8 cellular contexts compared by ENCODE assay signal in the genomic region with DNA sequence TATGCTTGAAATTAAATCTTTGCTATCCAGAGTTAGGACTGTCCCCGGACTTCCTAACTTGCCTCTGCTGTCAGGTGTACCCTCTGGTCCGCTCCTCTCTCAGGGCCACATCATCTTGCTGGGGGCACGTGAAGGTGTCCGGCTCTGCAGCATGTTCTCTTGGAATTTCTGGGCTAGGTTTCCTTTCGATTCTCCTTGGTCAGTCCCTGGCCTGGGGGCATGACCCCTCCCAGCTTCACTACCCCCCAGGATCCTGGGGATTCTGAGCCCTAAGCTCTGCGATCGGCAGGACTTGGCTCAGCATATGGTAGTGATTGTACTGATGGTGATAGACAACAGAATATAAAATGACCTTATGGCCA. TPM values are rescaled to one million over a fixed set of nuclear protein-coding genes. Genes with fewer than 3 reads are reported as not detected.
DNase-seq lines count a peak whose midpoint lies in the region; ATAC-seq, FAIRE-seq and TF ChIP-seq lines count a peak whose summit lies in the region.

No MANE protein-coding gene starts in this region.

- POLR2A ChIA-PET in activated CD4-positive, alpha-beta T cell treated with anti-CD3 and anti-CD28 coated beads for 36 hours (lab: Charles Lee): no interaction called here

- peaks cover 2% of the 10 kb centered on the region for H3K36me3 Mint-ChIP-seq in activated CD4-positive, alpha-beta T cell treated with anti-CD3 and anti-CD28 coated beads for 36 hours (ENCODE audit: low read depth)
- peaks cover 2 to 12% of the 10 kb centered on the region in 2 donors for H3K36me3 Mint-ChIP-seq in activated naive CD4-positive, alpha-beta T cell treated with anti-CD3 and anti-CD28 coated beads, Interleukin-2, amount 50 U/mL, for 72 hours

- FAIRE-seq in keratinocyte (lab: Jason Lieb, UNC): no peak

- H3K4me2 ChIP-seq in keratinocyte (ENCODE audit: control insufficient read depth, extremely low read depth, insufficient read depth, low read depth, low read length): peak overlapping the region; percentile 90

- no peaks in the 10 kb centered on the region for H3K27me3 Mint-ChIP-seq in activated CD4-positive, alpha-beta T cell treated with anti-CD3 and anti-CD28 coated beads for 36 hours

- ATAC-seq in activated CD4-positive, alpha-beta T cell treated with anti-CD3 and anti-CD28 coated beads for 36 hours: no peak
- no peak for ATAC-seq in activated naive CD4-positive, alpha-beta T cell treated with anti-CD3 and anti-CD28 coated beads, Interleukin-2, amount 50 U/mL, for 72 hours
- ATAC-seq in GM19455 (IDR thresholded peaks at IDR 0.05; ENCODE audit: unreplicated experiment): no peak

- H3K79me2 ChIP-seq in keratinocyte (ENCODE audit: control insufficient read depth, insufficient read depth, low read length): no peaks in the 10 kb centered on the region

- H3K36me3 ChIP-seq in keratinocyte (ENCODE audit: control insufficient read depth in 2 of 2, extremely low read depth in 1 of 2, insufficient read depth in 2 of 2, low read length in 2 of 2) (peaks cover 1 to 3% of the 10 kb centered on the region in 2 experiments), suprapubic skin (no peaks in the 10 kb centered on the region)

- H3K27ac Mint-ChIP-seq in activated CD4-positive, alpha-beta T cell treated with anti-CD3 and anti-CD28 coated beads for 36 hours: peak overlapping the region; percentile 89
- peak overlapping the region; percentile 85 to 95 for H3K27ac Mint-ChIP-seq in activated naive CD4-positive, alpha-beta T cell treated with anti-CD3 and anti-CD28 coated beads, Interleukin-2, amount 50 U/mL, for 72 hours

- H2AFZ ChIP-seq in keratinocyte (ENCODE audit: control insufficient read depth, low read length): no peak overlapping the region

- no peaks in the 10 kb centered on the region for H3K27me3 ChIP-seq in keratinocyte (ENCODE audit: control insufficient read depth, extremely low read depth, insufficient read depth, low read length)
- no peaks in the 10 kb centered on the region for H3K27me3 ChIP-seq in suprapubic skin

- intact Hi-C loops in activated CD4-positive, alpha-beta T cell treated with anti-CD3 and anti-CD28 coated beads for 36 hours (cut with DNase I, micrococcal nuclease): loop anchor here (1.0 to 10.0 kb wide), 8 partner anchors 44 to 988 kb away; partner anchors contain the start of genes CEBPG (in 1 of the 2), KCTD15 (in 1 of the 2), LSM14A (in 1 of the 2) and PDCD2L (in 1 of the 2)

- H3K9me3 ChIP-seq in keratinocyte (ENCODE audit: control insufficient read depth, low read depth, low read length) (no peaks in the 10 kb centered on the region), suprapubic skin (no peaks in the 10 kb centered on the region)

- H3K27ac ChIP-seq in keratinocyte (ENCODE audit: control insufficient read depth, insufficient read depth, low read length): peak overlapping the region; percentile 65
- peak overlapping the region; percentile 68 for H3K27ac ChIP-seq in suprapubic skin

- TF ChIP-seq POLR2A in suprapubic skin (IDR thresholded peaks at IDR 0.05): no peak

- H4K20me1 ChIP-seq in keratinocyte (ENCODE audit: control insufficient read depth, extremely low read depth, insufficient read depth, low read length): no peaks in the 10 kb centered on the region

- no peak for TF ChIP-seq CTCF in keratinocyte (optimal IDR thresholded peaks at IDR 0.05 in 1 of 3, IDR thresholded peaks at IDR 0.05 in 1 of 3, conservative IDR thresholded peaks at IDR 0.05 in 1 of 3; ENCODE audit: extremely low read depth in 1 of 3, insufficient read depth in 2 of 3, low read length in 3 of 3)
- no peak for TF ChIP-seq CTCF in suprapubic skin (IDR thresholded peaks at IDR 0.05)

- DNase-seq in activated CD4-positive, alpha-beta T cell treated with anti-CD3 and anti-CD28 coated beads for 36 hours: no peak
- no peak for DNase-seq in activated CD4-positive, alpha-beta T cell treated with anti-CD3 and anti-CD28 coated beads for 48 hours
- DNase-seq in activated naive CD4-positive, alpha-beta T cell treated with anti-CD3 and anti-CD28 coated beads, Interleukin-2, amount 50 U/mL, for 72 hours (ENCODE audit: low spot score in 2 of 2): no peak
- no peak for DNase-seq in keratinocyte (ENCODE audit: low read depth, low spot score)
- DNase-seq in suprapubic skin (ENCODE audit: low spot score in 2 of 2): no peak
- no peak for DNase-seq in activated CD4-positive, alpha-beta T cell treated with anti-CD3 and anti-CD28 coated beads, Interleukin-2, amount 50 U/mL, for 1 hour
- no peak for DNase-seq in AG20443 (ENCODE audit: low spot score)

- TF ChIP-seq EP300 in suprapubic skin (IDR thresholded peaks at IDR 0.05): no peak

- CTCF ChIA-PET in activated CD4-positive, alpha-beta T cell treated with anti-CD3 and anti-CD28 coated beads for 36 hours (lab: Charles Lee): interaction anchor here (0.6 to 3.6 kb wide), 6 partner anchors 9 to 551 kb away, joined by 3 to 29 read pairs (median 4); no protein-coding TSS in a partner anchor

- H3K4me3 Mint-ChIP-seq in activated CD4-positive, alpha-beta T cell treated with anti-CD3 and anti-CD28 coated beads for 36 hours: peak overlapping the region; percentile 77

- dilution Hi-C loops in keratinocyte (cut with MboI; ENCODE audit: extremely low pct_ligation_motif_present, low sequenced_read_pairs): no loop called here

- WGBS in suprapubic skin: 70% methylated on average over 7 of the region's 7 CpGs

- H3K9me3 Mint-ChIP-seq in activated CD4-positive, alpha-beta T cell treated with anti-CD3 and anti-CD28 coated beads for 36 hours (ENCODE audit: low read depth): no peaks in the 10 kb centered on the region
- H3K9me3 Mint-ChIP-seq in activated naive CD4-positive, alpha-beta T cell treated with anti-CD3 and anti-CD28 coated beads, Interleukin-2, amount 50 U/mL, for 72 hours: no peaks in the 10 kb centered on the region

- H3K4me1 Mint-ChIP-seq in activated CD4-positive, alpha-beta T cell treated with anti-CD3 and anti-CD28 coated beads for 36 hours: peaks cover 46% of the 10 kb centered on the region

- no peaks in the 10 kb centered on the region for H3K9me1 ChIP-seq in keratinocyte (ENCODE audit: control insufficient read depth, extremely low read depth, insufficient read depth, low read length)

- H3K4me1 ChIP-seq in keratinocyte (ENCODE audit: control insufficient read depth, extremely low read depth, insufficient read depth, low read length) (peaks cover 23% of the 10 kb centered on the region), suprapubic skin (peaks cover 21% of the 10 kb centered on the region)

- H3K4me3 ChIP-seq in keratinocyte (ENCODE audit: control insufficient read depth in 2 of 3, extremely low read depth in 1 of 3, insufficient read depth in 2 of 3, low read depth in 1 of 3, low read length in 3 of 3): peak overlapping the region; percentile 39 to 68 (median 60)
- H3K4me3 ChIP-seq in suprapubic skin: peak overlapping the region; percentile 49

- H3K9ac ChIP-seq in keratinocyte (ENCODE audit: control insufficient read depth, extremely low read depth, insufficient read depth, low read length): peak overlapping the region; percentile 62

RNA-seq across cellular contexts. Expression of gene GPI, which starts 5.1 kb away (rescaled TPM):
- total RNA-seq in activated CD4-positive, alpha-beta T cell treated with anti-CD3 and anti-CD28 coated beads for 36 hours: 100 to 1,000 TPM; 686 to 839 TPM
- total RNA-seq in activated naive CD4-positive, alpha-beta T cell treated with anti-CD3 and anti-CD28 coated beads, Interleukin-2, amount 50 U/mL, for 72 hours: 100 to 1,000 TPM; 359 to 904 TPM
- 59.9 to 244 TPM (median 123 TPM) in 3 replicates for polyA plus RNA-seq in keratinocyte
- 105 TPM for polyA plus RNA-seq in keratinocyte (2011; ENCODE audit: low read depth)
- polyA plus RNA-seq in keratinocyte (2011; cell fraction: cytosol; rRNA removed): 143 and 202 TPM in 2 replicates
- 131 and 136 TPM in 2 replicates for polyA plus RNA-seq in keratinocyte (2011; cell fraction: nucleus; rRNA removed)
- 149 and 264 TPM in 2 replicates for polyA plus RNA-seq in keratinocyte (2012; ENCODE audit: low replicate concordance)
- polyA minus RNA-seq in keratinocyte: 202 to 525 TPM (median 238 TPM) in 3 replicates
- 274 TPM for polyA minus RNA-seq in keratinocyte (2011; cell fraction: cytosol; rRNA and poly(A)+ RNA removed)
- polyA minus RNA-seq in keratinocyte (2011; cell fraction: nucleus; rRNA and poly(A)+ RNA removed): 117 and 148 TPM in 2 replicates
- 100 to 1,000 TPM in 3 of 4 donors, 10 to 100 TPM in 1; 75.8 to 219 (median 180) TPM for total RNA-seq in suprapubic skin

RNA-seq across cellular contexts. Expression of gene PDCD2L, which starts 44.3 kb away (rescaled TPM):
- total RNA-seq in activated CD4-positive, alpha-beta T cell treated with anti-CD3 and anti-CD28 coated beads for 36 hours: 10 to 100 TPM; 31.0 to 35.2 TPM
- 10 to 100 TPM; 18.0 to 32.8 TPM for total RNA-seq in activated naive CD4-positive, alpha-beta T cell treated with anti-CD3 and anti-CD28 coated beads, Interleukin-2, amount 50 U/mL, for 72 hours
- 16.0 to 23.8 TPM (median 22.0 TPM) in 3 replicates for polyA plus RNA-seq in keratinocyte
- 5.6 TPM for polyA plus RNA-seq in keratinocyte (2011; ENCODE audit: low read depth)
- 19.1 and 21.7 TPM in 2 replicates for polyA plus RNA-seq in keratinocyte (2011; cell fraction: cytosol; rRNA removed)
- polyA plus RNA-seq in keratinocyte (2011; cell fraction: nucleus; rRNA removed): 12.3 and 14.5 TPM in 2 replicates
- 14.3 and 17.7 TPM in 2 replicates for polyA plus RNA-seq in keratinocyte (2012; ENCODE audit: low replicate concordance)
- 14.6 to 19.9 TPM (median 17.1 TPM) in 3 replicates for polyA minus RNA-seq in keratinocyte
- 8.4 TPM for polyA minus RNA-seq in keratinocyte (2011; cell fraction: cytosol; rRNA and poly(A)+ RNA removed)
- polyA minus RNA-seq in keratinocyte (2011; cell fraction: nucleus; rRNA and poly(A)+ RNA removed): 5.0 and 5.4 TPM in 2 replicates
- total RNA-seq in suprapubic skin: 10 to 100 TPM in 3 of 4 donors, 1 to 10 TPM in 1; 5.9 to 20.3 (median 14.7) TPM
